In genomic region chr14:64074961-64075619, GRCh38 we compare ENCODE assay signal across 14 cellular contexts.
DNase-seq lines count a peak whose midpoint lies in the region; ATAC-seq and TF ChIP-seq lines count a peak whose summit lies in the region.
"Had no signal": no experiment of that assay in that cellular context is flagged by ENCODE, and none has a peak within 500 bp of the region (broad histone marks: within the 10 kb centered on the region; RNA-seq: fewer than 3 reads in every experiment).

No MANE protein-coding gene starts in this region.

- no peaks in the 10 kb centered on the region for H4K20me1 ChIP-seq in GM23338 (replicated peaks; ENCODE audit: insufficient read depth)
- no peaks in the 10 kb centered on the region for H4K20me1 ChIP-seq in osteoblast (ENCODE audit: insufficient read depth, low read length)

- H3K27me3 ChIP-seq in GM23338 (ENCODE audit: insufficient read depth) = no peaks in the 10 kb centered on the region
- H3K27me3 ChIP-seq in osteoblast (ENCODE audit: insufficient read depth, low read length) = no peaks in the 10 kb centered on the region

- no peak for ATAC-seq in GM23338
- ATAC-seq in HG02678 (IDR thresholded peaks at IDR 0.05; ENCODE audit: unreplicated experiment) = no peak
- ATAC-seq: sciatic nerve had no signal

- no peak overlapping the region for H2AFZ ChIP-seq in GM23338
- H2AFZ ChIP-seq in osteoblast (ENCODE audit: low read length) = no peak overlapping the region

- H3K36me3 ChIP-seq in GM23338 (ENCODE audit: insufficient read depth) (no peaks in the 10 kb centered on the region), osteoblast (ENCODE audit: insufficient read depth, low read length) (no peaks in the 10 kb centered on the region)

- H3K27me3 Mint-ChIP-seq in GM23338 (ENCODE audit: insufficient read depth, low read depth, poor library complexity) = no peaks in the 10 kb centered on the region
- H3K27me3 Mint-ChIP-seq in glutamatergic neuron (ENCODE audit: unreplicated experiment) = peaks cover 1% of the 10 kb centered on the region

- H3F3A ChIP-seq in GM23338 (replicated peaks; ENCODE audit: low read depth) = no peaks in the 10 kb centered on the region

- H3K27ac ChIP-seq in GM23338 (ENCODE audit: low read depth) (no peak overlapping the region), osteoblast (ENCODE audit: low read depth, low read length) (no peak overlapping the region)

- H3K27ac Mint-ChIP-seq in GM23338 (peak overlapping the region; percentile 79; the same call in 1 of the 2 replicates), glutamatergic neuron (ENCODE audit: unreplicated experiment) (no peak overlapping the region)
- H3K27ac Mint-ChIP-seq: endodermal cell had no signal

- DNase-seq in GM23338 (ENCODE audit: low spot score) (no peak), NCI-H460 (ENCODE audit: extremely low read depth, low read depth) (peak; percentile 28), dermis blood vessel endothelial cell (peak; percentile 45), osteoblast (ENCODE audit: insufficient read length, low spot score, missing footprints) (peak; percentile 77), glutamatergic neuron (no peak), inferior parietal cortex (ENCODE audit: extremely low spot score) (no peak)
- DNase-seq: aorta, Caco-2, endodermal cell, Karpas-422, NCI-H2171, T1000 had no signal

- H3K4me2 ChIP-seq in GM23338 (peak overlapping the region; percentile 25), osteoblast (ENCODE audit: insufficient read depth, low read length) (no peak overlapping the region)

- TF ChIP-seq CTCF in GM23338 (conservative IDR thresholded peaks at IDR 0.05; ENCODE audit: low read depth in 2 of 2) (no peak), osteoblast (IDR thresholded peaks at IDR 0.05; ENCODE audit: extremely low read depth, low read depth, low read length) (no peak), glutamatergic neuron (IDR thresholded peaks at IDR 0.05; ENCODE audit: partially characterized antibody, unreplicated experiment) (no peak)

- peaks cover 16% of the 10 kb centered on the region for H3K4me1 Mint-ChIP-seq in GM23338
- no peaks in the 10 kb centered on the region for H3K4me1 Mint-ChIP-seq in glutamatergic neuron (ENCODE audit: low read depth, unreplicated experiment)

- H3K9me3 Mint-ChIP-seq in GM23338 (no peaks in the 10 kb centered on the region), glutamatergic neuron (ENCODE audit: unreplicated experiment) (no peaks in the 10 kb centered on the region)
- H3K9me3 Mint-ChIP-seq: endodermal cell had no signal

- no peaks in the 10 kb centered on the region for H3K9me2 ChIP-seq in GM23338 (ENCODE audit: insufficient read depth)

- H3K4me1 ChIP-seq in GM23338 (ENCODE audit: insufficient read depth) (peaks cover 12% of the 10 kb centered on the region), osteoblast (ENCODE audit: insufficient read depth, low read length) (peaks cover 8% of the 10 kb centered on the region)
- H3K4me1 ChIP-seq: Caco-2 had no signal

- no peaks in the 10 kb centered on the region for H3K79me2 ChIP-seq in GM23338 (replicated peaks; ENCODE audit: insufficient read depth)
- H3K79me2 ChIP-seq in osteoblast (ENCODE audit: insufficient read depth, low read length) = no peaks in the 10 kb centered on the region

- no peak overlapping the region for H3K4me3 ChIP-seq in GM23338
- H3K4me3 ChIP-seq in osteoblast (ENCODE audit: insufficient read depth, low read length) = no peak overlapping the region

- H3K9me3 ChIP-seq in osteoblast (ENCODE audit: low read depth, low read length) = no peaks in the 10 kb centered on the region
- H3K9me3 ChIP-seq: Caco-2 had no signal

- no peak overlapping the region for H3K4me3 Mint-ChIP-seq in GM23338
- H3K4me3 Mint-ChIP-seq in glutamatergic neuron (ENCODE audit: unreplicated experiment) = no peak overlapping the region
- H3K4me3 Mint-ChIP-seq: endodermal cell had no signal

- peaks cover 20% of the 10 kb centered on the region for H3K36me3 Mint-ChIP-seq in GM23338 (ENCODE audit: low read depth)
- H3K36me3 Mint-ChIP-seq in glutamatergic neuron (ENCODE audit: unreplicated experiment) = peaks cover 6% of the 10 kb centered on the region

TF ChIP-seq in GM23338, 12 proteins besides CTCF, POLR2A, EP300 and RAD21:
- TF ChIP-seq ETS1 (IDR thresholded peaks at IDR 0.05) (no peak), EZH2 (IDR thresholded peaks at IDR 0.05; ENCODE audit: low read depth, unreplicated experiment) (no peak), REST (IDR thresholded peaks at IDR 0.05; ENCODE audit: unreplicated experiment) (no peak), NANOG (IDR thresholded peaks at IDR 0.05; ENCODE audit: borderline replicate concordance) (no peak), STAT1 (IDR thresholded peaks at IDR 0.05; ENCODE audit: unreplicated experiment) (no peak), POLR2AphosphoS5 (IDR thresholded peaks at IDR 0.05; ENCODE audit: low read depth) (no peak), EZH2phosphoT487 (IDR thresholded peaks at IDR 0.05; ENCODE audit: unreplicated experiment) (no peak)

Comparison
In these comparisons a context has a peak if more than half of its experiments do, and no peak if none do; other contexts are left out.
1. DNase-seq: peak in NCI-H460 (single experiment), dermis blood vessel endothelial cell (single experiment) and osteoblast (single experiment); none in GM23338 (single experiment), glutamatergic neuron (single experiment) and inferior parietal cortex (single experiment).